ENCODE assay signal across 13 cellular contexts in the genomic region with DNA sequence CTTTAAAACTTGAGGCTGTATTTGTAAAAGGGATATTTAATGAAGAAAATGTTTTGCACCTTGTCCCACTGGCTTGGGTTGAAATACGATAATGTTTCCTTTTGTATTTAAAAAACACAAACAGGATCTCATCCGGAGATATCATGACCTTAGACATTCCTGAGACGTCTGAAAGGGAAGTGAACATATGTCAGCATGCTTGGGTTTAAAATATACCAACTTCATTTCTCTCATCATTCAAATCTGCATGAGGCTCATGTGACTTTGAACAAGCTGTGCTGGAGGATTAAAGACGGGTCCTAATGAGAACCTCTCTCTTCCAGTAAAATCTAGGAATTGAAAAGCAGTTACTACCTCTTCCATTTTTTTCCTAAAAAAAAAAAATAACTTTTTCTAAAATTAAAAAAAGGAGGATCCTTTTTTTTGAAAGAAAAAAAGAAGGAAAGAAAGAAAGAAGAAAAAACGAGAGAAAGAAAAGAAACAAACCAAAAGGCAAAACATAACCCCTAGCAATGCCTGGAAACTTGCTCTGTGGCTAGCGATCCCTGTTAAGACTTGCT.
A peak's percentile ranks its signal among the peaks of the same experiment; 100 is the strongest.
DNase-seq lines count a peak whose midpoint lies in the region; ATAC-seq and TF ChIP-seq lines count a peak whose summit lies in the region.
"Had no signal": no experiment of that assay in that cellular context is flagged by ENCODE, and none has a peak within 500 bp of the region (broad histone marks: within the 10 kb centered on the region; RNA-seq: fewer than 3 reads in every experiment).

No MANE protein-coding gene starts in this region.

- H3K4me2 ChIP-seq in osteoblast (ENCODE audit: insufficient read depth, low read length): peak overlapping the region; percentile 65

- no peak for DNase-seq in heart left ventricle
- DNase-seq in Right ventricle myocardium inferior (ENCODE audit: missing footprints): no peak
- DNase-seq in esophagus muscularis mucosa (ENCODE audit: extremely low spot score): no peak
- no peak for DNase-seq in osteoblast (ENCODE audit: insufficient read length, low spot score, missing footprints)
- DNase-seq in vagina (ENCODE audit: extremely low spot score in 2 of 2): no peak
- no peak for DNase-seq in hepatic stellate cell (ENCODE audit: low spot score)
- DNase-seq: ACHN; activated effector memory CD4-positive, alpha-beta T cell treated with Interleukin-2 at 50 U/mL for 16 hours; naive B cell; NCI-H226; stimulated activated CD4-positive, alpha-beta T cell treated with anti-CD3 and anti-CD28 coated beads, Interleukin-4, amount 100 ng/mL, for 4 hours had no signal

- TF ChIP-seq CTCF in heart left ventricle (IDR thresholded peaks at IDR 0.05): no peak
- TF ChIP-seq CTCF in esophagus muscularis mucosa (IDR thresholded peaks at IDR 0.05): no peak
- no peak for TF ChIP-seq CTCF in osteoblast (IDR thresholded peaks at IDR 0.05; ENCODE audit: extremely low read depth, low read depth, low read length)
- TF ChIP-seq CTCF in vagina (IDR thresholded peaks at IDR 0.05): no peak

- no peak for TF ChIP-seq POLR2A in heart left ventricle (IDR thresholded peaks at IDR 0.05)
- no peak for TF ChIP-seq POLR2A in esophagus muscularis mucosa (IDR thresholded peaks at IDR 0.05; ENCODE audit: low read depth)
- TF ChIP-seq POLR2A in vagina (IDR thresholded peaks at IDR 0.05): no peak

- intact Hi-C loops in heart left ventricle (cut with DNase I): loop anchor here in 3 of 10 donors (5.0 kb wide), 3 partner anchors 66 to 149 kb away; partner anchors contain the start of gene ZFP36L2 (in 1 of the 3)
- intact Hi-C loops in Right ventricle myocardium inferior (cut with DNase I): loop anchor here (2.0 to 5.0 kb wide), 2 partner anchors 64 to 149 kb away; no protein-coding TSS in a partner anchor
- intact Hi-C loops in esophagus muscularis mucosa (cut with DNase I): no loop called here
- intact Hi-C loops in vagina (cut with DNase I): loop anchor here (10.0 kb wide), 1 partner anchor 132 kb away; no protein-coding TSS in a partner anchor

- peaks cover 13 to 75% (median 64%) of the 10 kb centered on the region in 12 donors for H3K4me1 ChIP-seq in heart left ventricle
- H3K4me1 ChIP-seq in esophagus muscularis mucosa: peaks cover 63 to 85% (median 76%) of the 10 kb centered on the region in 4 donors
- peaks cover 20% of the 10 kb centered on the region for H3K4me1 ChIP-seq in osteoblast (ENCODE audit: insufficient read depth, low read length)
- peaks cover 64% of the 10 kb centered on the region for H3K4me1 ChIP-seq in vagina

- WGBS in heart left ventricle, 4 donors: 4 to 9% (median 7%) methylated on average over 6 of the region's 6 CpGs
- WGBS in esophagus muscularis mucosa: 12% methylated on average over 6 of the region's 6 CpGs

- H3K27me3 ChIP-seq in heart left ventricle (no peaks in the 10 kb centered on the region), esophagus muscularis mucosa (no peaks in the 10 kb centered on the region), osteoblast (ENCODE audit: insufficient read depth, low read length) (no peaks in the 10 kb centered on the region), vagina (no peaks in the 10 kb centered on the region)

- no peak for ATAC-seq in heart left ventricle
- ATAC-seq in Right ventricle myocardium inferior: no peak
- ATAC-seq in GM19035 (IDR thresholded peaks at IDR 0.05; ENCODE audit: unreplicated experiment): no peak
- ATAC-seq in HG02870 (IDR thresholded peaks at IDR 0.05; ENCODE audit: unreplicated experiment): no peak

- H3K4me3 ChIP-seq in heart left ventricle (peak overlapping the region in 7 of 12 donors; percentile 0 to 23 (median 9)), esophagus muscularis mucosa (peak overlapping the region in 2 of 4 donors; percentile 19 to 22), osteoblast (ENCODE audit: insufficient read depth, low read length) (peak overlapping the region; percentile 33), vagina (no peak overlapping the region)

- TF ChIP-seq EP300 in esophagus muscularis mucosa (IDR thresholded peaks at IDR 0.05): no peak

- H3K9me3 ChIP-seq in heart left ventricle (no peaks in the 10 kb centered on the region), esophagus muscularis mucosa (no peaks in the 10 kb centered on the region), osteoblast (ENCODE audit: low read depth, low read length) (no peaks in the 10 kb centered on the region), vagina (no peaks in the 10 kb centered on the region)

- H3K36me3 ChIP-seq in heart left ventricle: no peaks in the 10 kb centered on the region
- H3K36me3 ChIP-seq in esophagus muscularis mucosa: no peaks in the 10 kb centered on the region
- H3K36me3 ChIP-seq in osteoblast (ENCODE audit: insufficient read depth, low read length): peaks cover 2% of the 10 kb centered on the region
- no peaks in the 10 kb centered on the region for H3K36me3 ChIP-seq in vagina

- H2AFZ ChIP-seq in osteoblast (ENCODE audit: low read length): peak overlapping the region; percentile 36

- H3K79me2 ChIP-seq in osteoblast (ENCODE audit: insufficient read depth, low read length): no peaks in the 10 kb centered on the region

- H4K20me1 ChIP-seq in osteoblast (ENCODE audit: insufficient read depth, low read length): no peaks in the 10 kb centered on the region

- H3K27ac ChIP-seq in heart left ventricle: peak overlapping the region; percentile 54 to 94 (median 85)
- peak overlapping the region; percentile 73 to 83 (median 79) for H3K27ac ChIP-seq in esophagus muscularis mucosa (replicated peaks in 1 of 4)
- peak overlapping the region; percentile 57 for H3K27ac ChIP-seq in osteoblast (ENCODE audit: low read depth, low read length)
- peak overlapping the region; percentile 67 for H3K27ac ChIP-seq in vagina

Comparison
In these comparisons a context has a peak if more than half of its experiments do, and no peak if none do; other contexts are left out.
1. H3K4me3 ChIP-seq: peak in heart left ventricle (7 of 12) and osteoblast (single experiment); none in vagina (0 of 2).
2. Peak in every context shown above with its lines, with median percentiles within 50 percentile points of each other: H3K27ac ChIP-seq.